ENCODE assay signal across 8 cellular contexts in the genomic region with DNA sequence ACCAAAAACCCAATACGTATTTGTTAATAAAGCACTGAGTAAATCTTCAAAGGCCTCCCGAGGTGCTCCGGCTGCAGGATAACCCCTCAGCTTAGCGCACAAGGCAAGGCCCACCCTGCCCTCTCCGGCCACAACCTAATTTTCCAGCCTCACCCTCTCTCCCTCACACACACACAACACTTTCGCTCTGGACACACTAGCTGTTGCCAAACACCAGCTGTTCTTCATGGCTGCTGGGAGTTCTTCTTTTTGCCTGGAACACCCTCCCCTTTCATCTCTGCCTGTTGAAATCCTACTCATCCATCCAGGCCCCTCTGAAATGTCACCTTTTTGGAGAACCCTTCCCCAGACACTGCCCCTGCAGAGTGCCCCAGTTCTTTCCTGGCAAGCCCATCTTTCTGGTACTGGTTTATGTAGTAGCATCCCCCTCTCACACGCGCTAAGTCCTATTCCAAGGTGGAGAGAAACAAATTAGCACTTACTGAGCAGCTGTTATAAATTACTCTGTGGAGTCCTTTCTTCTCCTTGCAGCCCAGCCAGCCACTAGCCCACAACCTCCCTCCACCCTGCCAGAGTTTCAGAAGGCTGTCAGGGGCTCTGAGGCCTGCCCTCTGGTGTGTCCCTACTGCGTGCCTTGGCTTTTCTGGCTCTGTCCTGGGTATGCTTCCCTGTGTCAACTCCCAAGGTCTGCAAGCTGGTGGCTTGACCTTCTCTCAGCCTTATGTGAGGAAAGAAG. TPM values are rescaled to one million over a fixed set of nuclear protein-coding genes. Genes with fewer than 3 reads are reported as not detected.
DNase-seq lines count a peak whose midpoint lies in the region; ATAC-seq and TF ChIP-seq lines count a peak whose summit lies in the region.

No MANE protein-coding gene starts in this region.

- POLR2A ChIA-PET in activated CD8-positive, alpha-beta T cell treated with anti-CD3 and anti-CD28 coated beads, Interleukin-2, amount 10 ng/mL, durations not matched to agents 7 days and 5 days (lab: Charles Lee) = interaction anchor here (0.7 to 1.6 kb wide), 9 partner anchors 10 to 896 kb away, joined by 3 to 14 read pairs (median 4); a partner anchor contains a TSS

- peak overlapping the region; percentile 81 for H2AFZ ChIP-seq in ACC112 (ENCODE audit: low read length, unreplicated experiment)

- H3K4me1 ChIP-seq in ACC112 (ENCODE audit: control insufficient read depth, insufficient read depth, low read length, unreplicated experiment) (peaks cover 21% of the 10 kb centered on the region), tibial nerve (peaks cover 0 to 32% (median 2%) of the 10 kb centered on the region in 4 donors)

- TF ChIP-seq POLR2A in tibial nerve (IDR thresholded peaks at IDR 0.05) = no peak

- TF ChIP-seq EP300 in tibial nerve (IDR thresholded peaks at IDR 0.05) = peak in 1 of 2 donors; percentile 17

- no peak for TF ChIP-seq CTCF in HFF-Myc (IDR thresholded peaks at IDR 0.05; ENCODE audit: low read depth, low read length, missing control alignments)
- TF ChIP-seq CTCF in tibial nerve (IDR thresholded peaks at IDR 0.05) = no peak

- ATAC-seq in activated CD8-positive, alpha-beta T cell treated with anti-CD3 and anti-CD28 coated beads, Interleukin-2, amount 10 ng/mL, durations not matched to agents 7 days and 5 days = no peak
- no peak for ATAC-seq in HG03439 (IDR thresholded peaks at IDR 0.05; ENCODE audit: unreplicated experiment)

- H3K4me3 ChIP-seq in ACC112 (ENCODE audit: low read depth, low read length) (peak overlapping the region; percentile 78), HFF-Myc (replicated peaks; ENCODE audit: low read depth, low read length) (peak overlapping the region; percentile 55), tibial nerve (peak overlapping the region in 3 of 4 donors; percentile 30 to 68 (median 64))

- CTCF ChIA-PET in activated CD8-positive, alpha-beta T cell treated with anti-CD3 and anti-CD28 coated beads, Interleukin-2, amount 10 ng/mL, durations not matched to agents 7 days and 5 days (lab: Charles Lee) = interaction anchor here (0.6 to 3.1 kb wide), 16 partner anchors 11 to 454 kb away, joined by 3 to 16 read pairs (median 5); no protein-coding TSS in a partner anchor

- DNase-seq in HFF-Myc (ENCODE audit: extremely low read depth, low read depth) (no peak), left kidney (ENCODE audit: low read depth, low spot score) (peak; percentile 23), tibial nerve (ENCODE audit: low spot score in 2 of 2) (peak in 1 of 2 donors; percentile 45), HuH-7.5 (ENCODE audit: low spot score) (no peak), NCI-H2081 (lab: John Stamatoyannopoulos, UW) (no peak)
- DNase-seq in activated CD8-positive, alpha-beta T cell treated with anti-CD3 and anti-CD28 coated beads, Interleukin-2, amount 10 ng/mL, durations not matched to agents 7 days and 5 days = peak; percentile 32

- 45 to 57% methylated on average over 9 of the region's 9 CpGs for WGBS in tibial nerve, 2 donors

- H3K27ac ChIP-seq in ACC112 (ENCODE audit: low read depth, low read length) (peak overlapping the region; percentile 60; the same call in 1 of the 2 replicates), tibial nerve (peak overlapping the region in 3 of 4 donors; percentile 82 to 87 (median 84))

- peaks cover 25% of the 10 kb centered on the region for H3K79me2 ChIP-seq in ACC112 (ENCODE audit: control insufficient read depth, insufficient read depth, low read length, unreplicated experiment)

- peak overlapping the region; percentile 96 for H3K27ac Mint-ChIP-seq in activated CD8-positive, alpha-beta T cell treated with anti-CD3 and anti-CD28 coated beads, Interleukin-2, amount 10 ng/mL, durations not matched to agents 7 days and 5 days

- no peaks in the 10 kb centered on the region for H3K36me3 ChIP-seq in ACC112 (ENCODE audit: insufficient read depth, low read length)
- H3K36me3 ChIP-seq in tibial nerve = no peaks in the 10 kb centered on the region

- H3K9me3 ChIP-seq in tibial nerve = no peaks in the 10 kb centered on the region

- no peaks in the 10 kb centered on the region for H3K9me3 Mint-ChIP-seq in activated CD8-positive, alpha-beta T cell treated with anti-CD3 and anti-CD28 coated beads, Interleukin-2, amount 10 ng/mL, durations not matched to agents 7 days and 5 days (ENCODE audit: insufficient read depth)

- H3K36me3 Mint-ChIP-seq in activated CD8-positive, alpha-beta T cell treated with anti-CD3 and anti-CD28 coated beads, Interleukin-2, amount 10 ng/mL, durations not matched to agents 7 days and 5 days (ENCODE audit: low read depth) = peaks cover 36% of the 10 kb centered on the region

- H3K4me1 Mint-ChIP-seq in activated CD8-positive, alpha-beta T cell treated with anti-CD3 and anti-CD28 coated beads, Interleukin-2, amount 10 ng/mL, durations not matched to agents 7 days and 5 days (ENCODE audit: low read depth) = peaks cover 50% of the 10 kb centered on the region

- H3K4me3 Mint-ChIP-seq in activated CD8-positive, alpha-beta T cell treated with anti-CD3 and anti-CD28 coated beads, Interleukin-2, amount 10 ng/mL, durations not matched to agents 7 days and 5 days = peak overlapping the region; percentile 85

- no peaks in the 10 kb centered on the region for H3K27me3 ChIP-seq in ACC112 (ENCODE audit: insufficient read depth, low read length)
- H3K27me3 ChIP-seq in tibial nerve = peaks cover 0 to 16% of the 10 kb centered on the region in 2 donors

- no peaks in the 10 kb centered on the region for H3K27me3 Mint-ChIP-seq in activated CD8-positive, alpha-beta T cell treated with anti-CD3 and anti-CD28 coated beads, Interleukin-2, amount 10 ng/mL, durations not matched to agents 7 days and 5 days (ENCODE audit: low read depth)

RNA-seq across cellular contexts. Expression of a gene that starts 0.8 kb away (rescaled TPM):
- total RNA-seq in activated CD8-positive, alpha-beta T cell treated with anti-CD3 and anti-CD28 coated beads, Interleukin-2, amount 10 ng/mL, durations not matched to agents 7 days and 5 days = 10 to 100 TPM; 38.5 to 40.1 TPM
- total RNA-seq in tibial nerve = 1 to 10 TPM; 2.6 to 6.3 (median 4.2) TPM

Comparison
In these comparisons a context has a peak if more than half of its experiments do, and no peak if none do; other contexts are left out.
1. DNase-seq: peak in activated CD8-positive, alpha-beta T cell treated with anti-CD3 and anti-CD28 coated beads, Interleukin-2, amount 10 ng/mL, durations not matched to agents 7 days and 5 days (single experiment) and left kidney (single experiment); none in HFF-Myc (single experiment), HuH-7.5 (single experiment) and NCI-H2081 (0 of 2).
2. RNA of a gene that starts 0.8 kb away (total RNA-seq): 38.5 to 40.1 TPM in activated CD8-positive, alpha-beta T cell treated with anti-CD3 and anti-CD28 coated beads, Interleukin-2, amount 10 ng/mL, durations not matched to agents 7 days and 5 days; 2.6 to 6.3 TPM in tibial nerve; every median in the first group is over 4 times any median in the second.
3. Peak in every context shown above with its lines, with median percentiles within 50 percentile points of each other: H3K4me3 ChIP-seq.